In genomic region chr1:28097100-28097472, GRCh38 we compare ENCODE assay signal across 20 cellular contexts.
"Had no signal": no experiment of that assay in that cellular context is flagged by ENCODE, and none has a peak within 500 bp of the region (broad histone marks: within the 10 kb centered on the region; RNA-seq: fewer than 3 reads in every experiment).

No MANE protein-coding gene starts in this region.

- H3K4me3 ChIP-seq: left ventricle myocardium inferior had no signal

- ATAC-seq: activated CD4-positive, CD25-positive, alpha-beta regulatory T cell treated with anti-CD3 and anti-CD28 coated beads, Interleukin-2, amount 50 U/mL, for 24 hours; activated naive CD8-positive, alpha-beta T cell treated with anti-CD3 and anti-CD28 coated beads, Interleukin-2, amount 50 U/mL, for 24 hours; naive thymus-derived CD8-positive, alpha-beta T cell; stimulated activated naive B cell treated with anti-CD40 and anti-IgM and Interleukin-4, amounts not matched to agents 10 μg/mL and 1 μg/mL and 100 μg/mL, for 72 hours had no signal

- DNase-seq: activated CD4-positive, alpha-beta memory T cell treated with anti-CD3 and anti-CD28 coated beads, Interleukin-2, amount 10 ng/mL, durations not matched to agents 7 days and 5 days; activated CD4-positive, alpha-beta T cell treated with anti-CD3 and anti-CD28 coated beads, Interleukin-2, amount 10 ng/mL, durations not matched to agents 24 days and 14 days; activated effector memory CD4-positive, alpha-beta T cell treated with anti-CD3 and anti-CD28 coated beads, Interleukin-2, amount 50 U/mL, for 16 hours; activated naive CD4-positive, alpha-beta T cell treated with anti-CD3 and anti-CD28 coated beads, Interleukin-2, amount 50 U/mL, for 16 hours; activated naive CD8-positive, alpha-beta T cell treated with anti-CD3 and anti-CD28 coated beads, Interleukin-2, amount 50 U/mL, for 24 hours; activated T-cell treated with anti-CD3 and anti-CD28 coated beads for 4 hours; dermis blood vessel endothelial cell; effector CD8-positive, alpha-beta T cell; foreskin melanocyte; hippocampal formation; kidney glomerular epithelial cell; left ventricle myocardium inferior; naive thymus-derived CD8-positive, alpha-beta T cell; retina; stimulated activated CD4-positive, alpha-beta T cell treated with anti-CD3 and anti-CD28 coated beads, Interleukin-2, amount 100 ng/mL, for 48 hours; stimulated activated CD8-positive, alpha-beta memory T cell treated with anti-CD3 and anti-CD28 coated beads, Interleukin-4, amount 100 ng/mL, for 48 hours; stimulated activated naive B cell treated with anti-CD40 and anti-IgM and Interleukin-4, amounts not matched to agents 10 μg/mL and 1 μg/mL and 100 μg/mL, for 72 hours; testis had no signal

- H3K27ac ChIP-seq: left ventricle myocardium inferior, testis, VCaP had no signal

- H3K36me3 ChIP-seq: left ventricle myocardium inferior had no signal

- H3K27me3 ChIP-seq: testis had no signal

- H3K9me3 ChIP-seq: left ventricle myocardium inferior, testis had no signal

- H3K4me1 ChIP-seq: testis had no signal
